ENCODE assay signal across 16 cellular contexts in the genomic region with DNA sequence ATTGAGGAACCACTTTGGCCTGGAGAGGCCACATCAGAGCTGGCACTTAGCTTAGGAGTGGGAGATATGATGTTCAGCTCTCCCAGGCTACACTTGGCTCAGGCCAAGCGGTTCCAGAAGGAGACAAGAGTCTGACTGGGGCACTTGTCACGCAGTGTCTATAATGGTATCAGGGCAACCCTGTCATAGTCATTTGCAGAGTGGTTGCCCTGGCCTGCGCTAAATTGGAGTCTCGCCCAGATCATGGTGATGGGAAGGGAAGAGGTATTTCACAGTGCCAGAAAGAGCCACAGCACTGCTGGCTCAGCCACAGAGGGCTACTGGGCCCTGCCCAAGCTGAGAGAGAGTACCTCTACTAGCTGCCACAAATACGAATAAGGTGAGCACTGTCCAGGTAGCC.
"Had no signal": no experiment of that assay in that cellular context is flagged by ENCODE, and none has a peak within 500 bp of the region (broad histone marks: within the 10 kb centered on the region; RNA-seq: fewer than 3 reads in every experiment).

No MANE protein-coding gene starts in this region.

- H3K4me1 ChIP-seq: foreskin keratinocyte, left lung, spleen, tibial artery had no signal

- H3K36me3 ChIP-seq: left lung, spleen, tibial artery had no signal

- H3K4me3 ChIP-seq: left lung, spleen, tibial artery had no signal

- H3K27me3 ChIP-seq: foreskin keratinocyte, left lung, spleen, tibial artery had no signal

- H3K27ac ChIP-seq: foreskin keratinocyte, left lung, spleen, tibial artery had no signal

- ATAC-seq: activated naive CD4-positive, alpha-beta T cell treated with anti-CD3 and anti-CD28 coated beads, Interleukin-2, amount 50 U/mL, for 72 hours; foreskin keratinocyte; left lung; stimulated activated naive CD8-positive, alpha-beta T cell treated with anti-CD3 and anti-CD28 coated beads, Interleukin-15, amount 100 ng/mL, for 72 hours had no signal

- DNase-seq: activated CD4-positive, alpha-beta T cell treated with anti-CD3 and anti-CD28 coated beads for 1 hour; activated T-cell treated with anti-CD3 and anti-CD28 coated beads, Interleukin-2, amount 50 U/mL, for 1 hour; aorta; effector memory CD4-positive, alpha-beta T cell; foreskin keratinocyte; hippocampal formation; kidney glomerular epithelial cell; mammary epithelial cell; midbrain; nephron progenitor cell; spleen; stimulated activated CD4-positive, alpha-beta T cell treated with anti-CD3 and anti-CD28 coated beads, Interleukin-4, amount 100 ng/mL, for 24 hours; stimulated activated naive CD8-positive, alpha-beta T cell treated with anti-CD3 and anti-CD28 coated beads, Interleukin-15, amount 100 ng/mL, for 72 hours; tibial artery had no signal

- H3K9me3 ChIP-seq: left lung, spleen, tibial artery had no signal
